Comparison of ENCODE assay signal across 21 cellular contexts in the genomic region with DNA sequence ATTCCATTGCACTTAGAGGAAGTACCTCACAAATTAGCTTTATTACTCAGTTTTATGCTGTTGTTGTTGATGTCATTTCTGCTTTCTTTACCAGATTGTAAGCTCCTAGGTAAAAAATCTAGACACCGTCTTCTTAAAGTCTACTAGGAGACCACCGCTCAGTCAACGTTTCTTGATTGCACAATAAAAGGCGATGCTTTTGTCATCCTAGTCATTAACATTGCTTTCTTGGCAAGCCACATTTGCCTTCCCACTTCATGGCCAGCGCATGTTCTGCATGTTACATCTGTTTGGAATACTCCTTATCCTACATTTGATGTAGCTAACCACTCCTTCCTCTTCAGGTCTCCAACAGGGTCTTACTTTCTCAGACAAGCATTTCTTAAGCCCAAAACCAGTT.
"Had no signal": no experiment of that assay in that cellular context is flagged by ENCODE, and none has a peak within 500 bp of the region (broad histone marks: within the 10 kb centered on the region; RNA-seq: fewer than 3 reads in every experiment).

No MANE protein-coding gene starts in this region.

- H3K4me3 ChIP-seq: MG63, PC-9, Peyer's patch, SJCRH30 had no signal

- DNase-seq: Karpas-422, KG1, MG63, NCI-H1092, NCI-H1105 treated with DMSO at 0.1 percent for 48 hours, NCI-H1417 treated with DMSO at 0.1 percent for 48 hours, NCI-H187, NCI-H2029, NCI-H2081 treated with DMSO at 0.1 percent for 48 hours, NCI-H226, NCI-H446, NCI-H510A, NCI-H524 treated with DMSO at 0.1 percent for 48 hours, NCI-H69, NCI-H774, PC-9, Peyer's patch, SHP77 treated with DMSO at 0.1 percent for 48 hours, SJCRH30, T-helper 1 cell, T-helper 17 cell had no signal
